In genomic region chr22:50507991-50508884, GRCh38 we compare ENCODE assay signal across 8 cellular contexts. TPM values are rescaled to one million over a fixed set of nuclear protein-coding genes. Genes with fewer than 3 reads are reported as not detected.
A peak's percentile ranks its signal among the peaks of the same experiment; 100 is the strongest.
DNase-seq lines count a peak whose midpoint lies in the region; ATAC-seq, FAIRE-seq and TF ChIP-seq lines count a peak whose summit lies in the region.

Gene NCAPH2 (plus strand): TSS chr22:50508224. CDS start chr22:50508338, 114 bp downstream.

- H3K27me3 Mint-ChIP-seq in mesothelial cell of epicardium (ENCODE audit: low read depth): no peaks in the 10 kb centered on the region

- H3K4me1 Mint-ChIP-seq in mesothelial cell of epicardium: peaks cover 17% of the 10 kb centered on the region

- H3K9me3 Mint-ChIP-seq in mesothelial cell of epicardium: no peaks in the 10 kb centered on the region

- H3K4me1 ChIP-seq in NT2/D1 (ENCODE audit: insufficient read depth, insufficient read length) (peaks cover 8% of the 10 kb centered on the region), endothelial cell of umbilical vein (ENCODE audit: control insufficient read depth, extremely low read depth, insufficient read depth, low read length) (peaks cover 14% of the 10 kb centered on the region)

- H3K9me1 ChIP-seq in endothelial cell of umbilical vein (replicated peaks; ENCODE audit: control insufficient read depth, extremely low read depth, insufficient read depth, low read length): no peaks in the 10 kb centered on the region

- DNase-seq in COLO829 (ENCODE audit: low spot score) (peak; percentile 100), HT1080 (ENCODE audit: low read depth) (peak; percentile 89), NT2/D1 (ENCODE audit: low read depth, low spot score) (peak; percentile 92), endothelial cell of umbilical vein (ENCODE audit: low read depth, low spot score) (peak; percentile 97), mesothelial cell of epicardium (ENCODE audit: low spot score in 2 of 2, unreplicated experiment in 2 of 2) (peak; percentile 98 to 99)
- DNase-seq in activated CD8-positive, alpha-beta memory T cell treated with anti-CD3 and anti-CD28 coated beads, Interleukin-2, amount 50 U/mL, for 48 hours: peak; percentile 100
- peak; percentile 94 to 97 for DNase-seq in stimulated activated CD8-positive, alpha-beta memory T cell treated with anti-CD3 and anti-CD28 coated beads, Interleukin-15, amount 100 ng/mL, for 48 hours (ENCODE audit: low read depth in 2 of 2)

- peak; percentile 75 for TF ChIP-seq POLR2A in endothelial cell of umbilical vein (IDR thresholded peaks at IDR 0.05; ENCODE audit: low read depth, low read length)

- no peaks in the 10 kb centered on the region for H4K20me1 ChIP-seq in endothelial cell of umbilical vein (replicated peaks; ENCODE audit: control insufficient read depth, extremely low read depth, insufficient read depth, low read length)

- H3K9ac ChIP-seq in NT2/D1 (ENCODE audit: insufficient read length, low read depth) (peak within 1 kb of the TSS; percentile 97), endothelial cell of umbilical vein (replicated peaks; ENCODE audit: extremely low read depth, insufficient read depth, low read length) (peak within 1 kb of the TSS; percentile 71)

- H3K27ac Mint-ChIP-seq in mesothelial cell of epicardium: peak within 1 kb of the TSS; percentile 99

- H3K9me3 ChIP-seq in NT2/D1 (ENCODE audit: insufficient read depth, low read length) (no peaks in the 10 kb centered on the region), endothelial cell of umbilical vein (replicated peaks; ENCODE audit: control insufficient read depth, insufficient read depth, low read length) (no peaks in the 10 kb centered on the region)

- H3K79me2 ChIP-seq in endothelial cell of umbilical vein (ENCODE audit: control insufficient read depth, insufficient read depth, low read length): peaks cover 39% of the 10 kb centered on the region

- dilution Hi-C loops in endothelial cell of umbilical vein (cut with MboI; ENCODE audit: extremely low pct_ligation_motif_present, low sequenced_read_pairs): no loop called here

- peak; percentile 59 for ATAC-seq in GM21360 (IDR thresholded peaks at IDR 0.05; ENCODE audit: unreplicated experiment)

- intact Hi-C loops in endothelial cell of umbilical vein (cut with micrococcal nuclease): loop anchor here (1.0 to 2.0 kb wide), 2 partner anchors 17 to 75 kb away; partner anchors contain the start of genes CHKB and SCO2

- TF ChIP-seq CTCF in endothelial cell of umbilical vein (IDR thresholded peaks at IDR 0.05; ENCODE audit: extremely low read depth in 1 of 2, insufficient read depth in 1 of 2, low read depth in 1 of 2, low read length in 2 of 2) (no peak), mesothelial cell of epicardium (IDR thresholded peaks at IDR 0.05; ENCODE audit: unreplicated experiment) (no peak)

- H3K36me3 Mint-ChIP-seq in mesothelial cell of epicardium: peaks cover 4% of the 10 kb centered on the region

- POLR2A ChIA-PET in endothelial cell of umbilical vein (lab: Charles Lee): interaction anchor here (0.6 to 1.1 kb wide), 3 partner anchors 14 to 130 kb away, joined by 3 to 12 read pairs (median 4); partner anchors contain the start of gene SCO2

- no TSS peak for BruUV-seq in endothelial cell of umbilical vein (replicated peaks; lab: Mats Ljungman, UMichigan)

- H3K27me3 ChIP-seq in NT2/D1 (ENCODE audit: insufficient read depth, insufficient read length) (no peaks in the 10 kb centered on the region), endothelial cell of umbilical vein (ENCODE audit: control insufficient read depth in 2 of 2, insufficient read depth in 2 of 2, low read length in 2 of 2) (no peaks in the 10 kb centered on the region)

- H3K27ac ChIP-seq in endothelial cell of umbilical vein (ENCODE audit: insufficient read depth, low read depth, low read length): peak within 1 kb of the TSS; percentile 72

- peak within 1 kb of the TSS; percentile 93 for H2AFZ ChIP-seq in endothelial cell of umbilical vein (ENCODE audit: low read depth, low read length)

- CTCF ChIA-PET in endothelial cell of umbilical vein (lab: Charles Lee): interaction anchor here (0.5 to 3.0 kb wide), 10 partner anchors 11 to 113 kb away, joined by 3 to 34 read pairs (median 3); partner anchors contain the start of genes SCO2 and SYCE3

- peak within 1 kb of the TSS; percentile 99 for H3K4me2 ChIP-seq in endothelial cell of umbilical vein (ENCODE audit: insufficient read depth, low read length)

- H3K36me3 ChIP-seq in NT2/D1 (ENCODE audit: insufficient read depth, insufficient read length, low read length) (peaks cover 33% of the 10 kb centered on the region), endothelial cell of umbilical vein (ENCODE audit: control insufficient read depth in 2 of 2, extremely low read depth in 1 of 2, insufficient read depth in 2 of 2, low read length in 2 of 2) (peaks cover 6 to 11% of the 10 kb centered on the region in 2 experiments)

- peak within 1 kb of the TSS; percentile 96 for H3K4me3 Mint-ChIP-seq in mesothelial cell of epicardium

- peak; percentile 97 for FAIRE-seq in endothelial cell of umbilical vein (lab: Jason Lieb, UNC)

- H3K4me3 ChIP-seq in NT2/D1 (ENCODE audit: insufficient read length, low read depth) (peak within 1 kb of the TSS; percentile 85), endothelial cell of umbilical vein (replicated peaks in 1 of 3; ENCODE audit: insufficient read depth in 1 of 3, low read depth in 1 of 3, low read length in 3 of 3) (peak within 1 kb of the TSS; percentile 68 to 98 (median 79))

TF ChIP-seq in endothelial cell of umbilical vein, 7 proteins besides CTCF, POLR2A, EP300 and RAD21:
- TF ChIP-seq JUN (IDR thresholded peaks at IDR 0.05; ENCODE audit: borderline replicate concordance, insufficient read depth, insufficient read length, low read depth) (no peak), GATA2 (IDR thresholded peaks at IDR 0.05; ENCODE audit: insufficient read depth, insufficient read length, low read depth, low read length) (no peak), POLR2AphosphoS5 (IDR thresholded peaks at IDR 0.05; ENCODE audit: insufficient read depth, low read depth, low read length) (peak; percentile 57)

RNA-seq across cellular contexts. Expression of gene NCAPH2, which starts in this region (rescaled TPM):
- total RNA-seq in HT1080 (2014; rRNA removed; shearing (Covaris generic)): 65.3 and 73.2 TPM in 2 replicates
- 31.7 and 38.7 TPM in 2 replicates for polyA plus RNA-seq in HT1080 (2015; cell fraction: cytosol; rRNA removed)
- 60.7 and 62.1 TPM in 2 replicates for polyA plus RNA-seq in HT1080 (2015; cell fraction: nucleus; rRNA removed)
- total RNA-seq in endothelial cell of umbilical vein (42.4 and 43.1 TPM in 2 replicates), mesothelial cell of epicardium (57.9 to 63.1 TPM (median 60.3 TPM) in 3 replicates)
- 34.8 and 43.2 TPM in 2 replicates for polyA plus RNA-seq in endothelial cell of umbilical vein
- polyA plus RNA-seq in endothelial cell of umbilical vein (2011; cell fraction: cytosol; rRNA removed): 31.1 and 31.3 TPM in 2 replicates
- 80.2 and 81.0 TPM in 2 replicates for polyA plus RNA-seq in endothelial cell of umbilical vein (2011; cell fraction: nucleus; rRNA removed)
- 15.9 and 17.4 TPM in 2 replicates for polyA plus RNA-seq in endothelial cell of umbilical vein (2012)
- 19.7 and 21.4 TPM in 2 replicates for polyA minus RNA-seq in endothelial cell of umbilical vein
- polyA minus RNA-seq in endothelial cell of umbilical vein (2011; cell fraction: cytosol; rRNA and poly(A)+ RNA removed): 76.1 TPM
- 14.0 and 15.6 TPM in 2 replicates for polyA minus RNA-seq in endothelial cell of umbilical vein (2011; cell fraction: nucleus; rRNA and poly(A)+ RNA removed)

Comparison
In these comparisons a context has a peak if more than half of its experiments do, and no peak if none do; other contexts are left out.
1. Peak in every context shown above with its lines: DNase-seq, ATAC-seq, H3K4me3 ChIP-seq and H3K27ac ChIP-seq.